13 cellular contexts compared by ENCODE assay signal in the genomic region with DNA sequence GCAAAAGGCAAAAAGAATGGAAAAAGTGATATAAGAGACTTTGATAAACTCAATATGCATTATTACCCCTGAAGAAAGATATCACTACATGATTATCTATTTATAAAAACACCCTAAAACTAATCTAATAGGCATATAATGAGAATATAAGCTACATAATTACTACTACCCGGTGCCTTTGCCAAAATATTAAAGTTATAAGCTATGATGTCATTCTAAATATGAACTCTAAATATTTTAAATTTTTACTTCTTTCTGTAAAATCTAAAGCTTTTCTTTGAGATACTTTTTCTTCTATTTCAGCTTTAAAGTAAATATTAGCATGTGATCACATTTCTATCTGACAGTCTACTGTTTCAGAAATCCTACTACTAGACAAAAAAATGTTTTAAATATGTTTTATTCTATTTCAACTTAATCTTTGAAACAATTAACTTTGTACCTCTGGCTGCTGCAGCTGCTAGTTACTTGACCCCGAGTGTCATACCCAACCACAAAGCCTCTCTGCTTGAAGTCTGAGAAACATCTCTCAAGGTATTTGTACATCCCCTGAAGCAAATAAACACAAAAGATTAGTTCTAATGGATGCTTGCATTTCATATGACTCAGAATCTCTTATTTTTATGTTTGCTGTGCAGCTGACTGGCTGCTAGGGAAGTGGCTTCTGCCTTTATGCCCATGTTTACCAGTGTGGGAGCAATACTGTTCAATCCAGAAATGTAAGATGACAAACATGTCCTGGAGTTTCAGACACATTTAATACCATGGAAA. TPM values are rescaled to one million over a fixed set of nuclear protein-coding genes. Genes with fewer than 3 reads are reported as not detected.
A peak's percentile ranks its signal among the peaks of the same experiment; 100 is the strongest.
DNase-seq lines count a peak whose midpoint lies in the region; ATAC-seq, FAIRE-seq and TF ChIP-seq lines count a peak whose summit lies in the region.
"Had no signal": no experiment of that assay in that cellular context is flagged by ENCODE, and none has a peak within 500 bp of the region (broad histone marks: within the 10 kb centered on the region; RNA-seq: fewer than 3 reads in every experiment).

No MANE protein-coding gene starts in this region.

- FAIRE-seq in bronchial epithelial cell (lab: Jason Lieb, UNC) (no peak), pancreas (lab: Jason Lieb, UNC) (no peak)

- ATAC-seq in pancreas (no peak), psoas muscle (no peak)
- ATAC-seq: HCT116 had no signal

- H3K27ac ChIP-seq in pancreas: no peak overlapping the region
- no peak overlapping the region for H3K27ac ChIP-seq in psoas muscle
- H3K27ac ChIP-seq: 22Rv1 had no signal

- H3K4me1 ChIP-seq in pancreas (no peaks in the 10 kb centered on the region), psoas muscle (no peaks in the 10 kb centered on the region)

- H3K27me3 ChIP-seq in bronchial epithelial cell (ENCODE audit: control insufficient read depth, insufficient read depth, low read length) (no peaks in the 10 kb centered on the region), pancreas (no peaks in the 10 kb centered on the region), psoas muscle (ENCODE audit: insufficient read depth in 3 of 3, low read length in 2 of 3) (no peaks in the 10 kb centered on the region)

- intact Hi-C loops in pancreas (cut with DNase I): no loop called here
- intact Hi-C loops in psoas muscle (cut with DNase I): no loop called here

- WGBS in pancreas, 2 donors: 80 to 88% methylated on average over 2 of the region's 2 CpGs
- 60 to 72% (median 64%) methylated on average over 2 of the region's 2 CpGs for WGBS in psoas muscle, 3 donors

- no peaks in the 10 kb centered on the region for H3K9me3 ChIP-seq in pancreas
- no peaks in the 10 kb centered on the region for H3K9me3 ChIP-seq in psoas muscle

- no peak overlapping the region for H3K4me3 ChIP-seq in bronchial epithelial cell (ENCODE audit: low read depth, low read length)
- H3K4me3 ChIP-seq in pancreas: no peak overlapping the region
- no peak overlapping the region for H3K4me3 ChIP-seq in psoas muscle

- DNase-seq in NCI-H1092 treated with DMSO at 0.1 percent for 48 hours (lab: John Stamatoyannopoulos, UW) (peak; percentile 37), NCI-H1092 (lab: John Stamatoyannopoulos, UW) (no peak), NCI-H2196 (lab: John Stamatoyannopoulos, UW; ENCODE audit: unreplicated experiment) (peak; percentile 50), bronchial epithelial cell (ENCODE audit: low read depth) (peak; percentile 75), renal cortical epithelial cell (ENCODE audit: low read depth) (peak; percentile 92), pancreas (no peak), psoas muscle (no peak), NCI-H526 (lab: John Stamatoyannopoulos, UW) (no peak)
- DNase-seq: caudate nucleus, glutamatergic neuron, NCI-H82 had no signal

- H3K36me3 ChIP-seq in bronchial epithelial cell (ENCODE audit: control insufficient read depth, insufficient read depth, low read length) (no peaks in the 10 kb centered on the region), pancreas (no peaks in the 10 kb centered on the region), psoas muscle (ENCODE audit: insufficient read depth in 1 of 2, low read depth in 1 of 2) (peaks cover 0 to 42% of the 10 kb centered on the region in 2 donors)

- TF ChIP-seq CTCF in bronchial epithelial cell (IDR thresholded peaks at IDR 0.05; ENCODE audit: insufficient read depth, low read length, severe bottlenecking) (no peak), pancreas (IDR thresholded peaks at IDR 0.05) (no peak), psoas muscle (IDR thresholded peaks at IDR 0.05) (no peak)

RNA-seq across cellular contexts. Expression of a gene that starts 26.8 kb away (rescaled TPM):
- 1.1 and 9.5 TPM in 2 replicates for total RNA-seq in bronchial epithelial cell
- 29.2 and 32.6 TPM in 2 replicates for total RNA-seq in renal cortical epithelial cell
- 1 to 10 TPM; 2.2 to 9.5 (median 4.2) TPM for total RNA-seq in pancreas
- 1 to 10 TPM in 1 of 2 donors, under 1 TPM in 1; 0.96 to 1.9 TPM for polyA plus RNA-seq in pancreas
- 10 to 100 TPM in 2 of 4 donors, 1 to 10 TPM in 2; 9.1 to 10.9 (median 10.2) TPM for total RNA-seq in psoas muscle
- polyA plus RNA-seq in psoas muscle: 1 to 10 TPM; 2.8 to 9.8 (median 3.6) TPM

Comparison
In these comparisons a context has a peak if more than half of its experiments do, and no peak if none do; other contexts are left out.
1. DNase-seq: peak in NCI-H1092 treated with DMSO at 0.1 percent for 48 hours (single experiment), NCI-H2196 (single experiment), bronchial epithelial cell (single experiment) and renal cortical epithelial cell (single experiment); none in NCI-H1092 (single experiment), pancreas (0 of 6), psoas muscle (0 of 2) and NCI-H526 (0 of 2).